ENCODE assay signal across 9 cellular contexts in the genomic region with DNA sequence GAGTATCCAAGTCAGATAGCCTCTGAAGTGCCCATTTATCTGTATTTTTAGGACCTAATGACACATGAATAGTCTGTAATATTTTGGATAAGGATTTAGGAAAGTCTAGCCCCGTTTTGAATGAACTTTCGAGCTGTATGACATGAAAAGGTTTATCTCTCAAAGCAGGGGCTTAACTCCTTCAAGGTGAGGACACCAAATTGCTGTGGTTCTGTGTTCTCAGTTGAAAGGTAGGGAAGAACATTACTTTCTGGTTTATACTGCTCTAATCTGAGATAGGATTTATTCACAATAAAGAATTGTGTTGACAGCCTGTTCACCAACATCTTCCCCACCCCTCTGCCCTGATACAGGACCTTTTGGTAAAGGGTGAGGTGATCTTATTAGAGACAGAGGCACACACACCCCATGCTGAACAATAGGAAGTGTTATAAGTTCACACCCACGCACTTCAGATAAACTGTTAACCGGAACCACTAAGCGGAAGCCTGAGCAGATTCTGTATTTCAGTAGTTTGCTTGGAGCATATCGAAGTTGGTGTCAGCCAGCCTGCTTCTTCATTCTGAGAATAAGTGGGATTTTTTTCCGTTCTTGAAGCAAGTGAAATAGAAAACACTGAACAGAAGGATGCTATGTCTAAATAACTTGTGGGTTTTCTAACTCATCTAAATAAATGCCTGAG.
DNase-seq lines count a peak whose midpoint lies in the region; ATAC-seq and TF ChIP-seq lines count a peak whose summit lies in the region.
"Had no signal": no experiment of that assay in that cellular context is flagged by ENCODE, and none has a peak within 500 bp of the region (broad histone marks: within the 10 kb centered on the region; RNA-seq: fewer than 3 reads in every experiment).

No MANE protein-coding gene starts in this region.

- peak overlapping the region; percentile 67 for H3K4me3 Mint-ChIP-seq in CD8-positive, alpha-beta T cell
- peak overlapping the region; percentile 46 for H3K4me3 Mint-ChIP-seq in activated naive CD8-positive, alpha-beta T cell
- H3K4me3 Mint-ChIP-seq in CD14-positive monocyte, result no peak overlapping the region

- peak; percentile 96 for ATAC-seq in CD8-positive, alpha-beta T cell
- ATAC-seq in GM21515 (IDR thresholded peaks at IDR 0.05; ENCODE audit: unreplicated experiment), result peak; percentile 98

- peak overlapping the region; percentile 91 for H3K27ac Mint-ChIP-seq in CD8-positive, alpha-beta T cell
- peak overlapping the region; percentile 81 for H3K27ac Mint-ChIP-seq in activated naive CD8-positive, alpha-beta T cell
- peak overlapping the region in 1 of 7 donors; percentile 73 for H3K27ac Mint-ChIP-seq in CD14-positive monocyte

- no peaks in the 10 kb centered on the region for H3K27me3 Mint-ChIP-seq in CD8-positive, alpha-beta T cell (ENCODE audit: low read depth)
- H3K27me3 Mint-ChIP-seq in activated naive CD8-positive, alpha-beta T cell, result no peaks in the 10 kb centered on the region
- no peaks in the 10 kb centered on the region for H3K27me3 Mint-ChIP-seq in CD14-positive monocyte (ENCODE audit: low read depth in 3 of 3)

- H3K36me3 ChIP-seq in CD8-positive, alpha-beta T cell (ENCODE audit: insufficient read depth, low read length), result no peaks in the 10 kb centered on the region

- H3K27me3 ChIP-seq in CD8-positive, alpha-beta T cell (ENCODE audit: insufficient read depth, low read length), result no peaks in the 10 kb centered on the region

- H3K9me3 ChIP-seq in CD8-positive, alpha-beta T cell (ENCODE audit: low read length), result no peaks in the 10 kb centered on the region

- H3K4me3 ChIP-seq in CD8-positive, alpha-beta T cell (ENCODE audit: low read depth, low read length), result no peak overlapping the region

- H3K9me3 Mint-ChIP-seq in CD8-positive, alpha-beta T cell, result no peaks in the 10 kb centered on the region
- no peaks in the 10 kb centered on the region for H3K9me3 Mint-ChIP-seq in activated naive CD8-positive, alpha-beta T cell (ENCODE audit: low read depth)
- no peaks in the 10 kb centered on the region for H3K9me3 Mint-ChIP-seq in CD14-positive monocyte

- POLR2A ChIA-PET in CD8-positive, alpha-beta T cell (lab: Charles Lee), result interaction anchor here (1.1 kb wide), 1 partner anchor 30 kb away, joined by 3 read pairs; no protein-coding TSS in a partner anchor

- CTCF ChIA-PET in CD8-positive, alpha-beta T cell (lab: Charles Lee), result no interaction called here

- H3K27ac ChIP-seq in CD8-positive, alpha-beta T cell (ENCODE audit: low read depth, low read length), result peak overlapping the region; percentile 24

- intact Hi-C loops in CD8-positive, alpha-beta T cell (cut with DNase I, micrococcal nuclease), result no loop called here
- intact Hi-C loops in CD14-positive monocyte (cut with micrococcal nuclease), result no loop called here

- peak; percentile 6 to 53 (median 38) for DNase-seq in CD8-positive, alpha-beta T cell
- DNase-seq in Kasumi-1 (lab: John Stamatoyannopoulos, UW) (peak; percentile 96 to 97), UCSD-AML1 (lab: John Stamatoyannopoulos, UW; ENCODE audit: unreplicated experiment) (no peak), HuH-7.5 (ENCODE audit: low spot score) (no peak), CD14-positive monocyte (ENCODE audit: low spot score) (no peak)
- DNase-seq in stimulated activated CD8-positive, alpha-beta memory T cell treated with anti-CD3 and anti-CD28 coated beads, Interleukin-15, amount 100 ng/mL, for 4 hours (ENCODE audit: low read depth in 2 of 2), result peak; percentile 6 to 41
- DNase-seq: DND-41 had no signal

- peaks cover 50% of the 10 kb centered on the region for H3K4me1 Mint-ChIP-seq in CD8-positive, alpha-beta T cell (ENCODE audit: low read depth)
- peaks cover 43% of the 10 kb centered on the region for H3K4me1 Mint-ChIP-seq in activated naive CD8-positive, alpha-beta T cell (ENCODE audit: low read depth)
- H3K4me1 Mint-ChIP-seq in CD14-positive monocyte, result peaks cover 17% of the 10 kb centered on the region

- peaks cover 22% of the 10 kb centered on the region for H3K4me1 ChIP-seq in CD8-positive, alpha-beta T cell (ENCODE audit: insufficient read depth, low read length)

- no peak for TF ChIP-seq CTCF in CD8-positive, alpha-beta T cell (IDR thresholded peaks at IDR 0.05)
- no peak for TF ChIP-seq CTCF in CD14-positive monocyte (IDR thresholded peaks at IDR 0.05)

- H3K36me3 Mint-ChIP-seq in CD8-positive, alpha-beta T cell, result peaks cover 33% of the 10 kb centered on the region
- peaks cover 8% of the 10 kb centered on the region for H3K36me3 Mint-ChIP-seq in activated naive CD8-positive, alpha-beta T cell
- H3K36me3 Mint-ChIP-seq in CD14-positive monocyte, result peaks cover 16 to 29% of the 10 kb centered on the region in 2 donors

Comparison
In these comparisons a context has a peak if more than half of its experiments do, and no peak if none do; other contexts are left out.
1. DNase-seq: peak in CD8-positive, alpha-beta T cell (7 of 7), Kasumi-1 (2 of 2) and stimulated activated CD8-positive, alpha-beta memory T cell treated with anti-CD3 and anti-CD28 coated beads, Interleukin-15, amount 100 ng/mL, for 4 hours (2 of 2); none in UCSD-AML1 (single experiment), HuH-7.5 (single experiment) and CD14-positive monocyte (single experiment).
2. H3K4me3 Mint-ChIP-seq: peak in CD8-positive, alpha-beta T cell (single experiment) and activated naive CD8-positive, alpha-beta T cell (single experiment); none in CD14-positive monocyte (0 of 2).